ENCODE assay signal across 1 cellular context in the genomic region with DNA sequence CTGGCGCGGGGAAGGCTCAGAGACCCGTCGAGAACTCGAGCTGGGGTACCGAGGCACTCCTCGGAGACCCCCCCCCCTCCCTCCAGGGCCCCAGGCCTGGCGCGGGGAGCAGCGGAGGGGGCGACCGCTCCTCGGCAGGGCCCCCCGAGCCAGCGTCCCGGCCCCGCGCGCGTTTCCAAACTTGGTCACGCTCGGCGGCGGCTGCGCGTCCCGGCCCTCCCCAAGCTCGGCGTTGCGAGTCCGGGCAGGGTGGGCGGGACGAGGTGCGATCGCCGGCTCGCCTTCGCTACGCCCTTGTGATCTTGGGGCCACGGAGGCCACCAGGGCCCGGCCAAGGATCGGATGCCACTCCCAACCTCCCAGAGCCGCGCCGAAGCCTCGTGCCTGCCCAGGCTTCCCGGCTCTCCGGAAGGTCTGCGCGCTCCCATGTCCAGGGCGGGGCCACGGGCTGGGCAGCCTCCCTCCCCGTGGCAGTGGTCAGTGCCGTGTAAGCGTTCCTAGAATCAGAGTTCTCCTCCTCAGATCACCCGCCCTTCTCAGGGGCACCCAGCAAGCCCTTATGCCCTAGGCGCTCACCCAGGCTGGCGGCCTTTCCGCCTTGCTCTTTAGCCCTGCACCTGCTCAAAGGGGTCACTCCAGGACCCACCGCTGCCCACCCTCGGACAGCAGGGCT.
TF ChIP-seq lines count a peak whose summit lies in the region.

No MANE protein-coding gene starts in this region.

TF ChIP-seq in HCT116, 20 proteins besides CTCF, POLR2A, EP300 and RAD21 (continued from another document):
- TF ChIP-seq, protein P1, sequence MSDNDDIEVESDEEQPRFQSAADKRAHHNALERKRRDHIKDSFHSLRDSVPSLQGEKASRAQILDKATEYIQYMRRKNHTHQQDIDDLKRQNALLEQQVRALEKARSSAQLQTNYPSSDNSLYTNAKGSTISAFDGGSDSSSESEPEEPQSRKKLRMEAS (IDR thresholded peaks at IDR 0.05) = no peak
- no peak for TF ChIP-seq SRF (IDR thresholded peaks at IDR 0.05; ENCODE audit: low read depth)
- TF ChIP-seq, protein P2, sequence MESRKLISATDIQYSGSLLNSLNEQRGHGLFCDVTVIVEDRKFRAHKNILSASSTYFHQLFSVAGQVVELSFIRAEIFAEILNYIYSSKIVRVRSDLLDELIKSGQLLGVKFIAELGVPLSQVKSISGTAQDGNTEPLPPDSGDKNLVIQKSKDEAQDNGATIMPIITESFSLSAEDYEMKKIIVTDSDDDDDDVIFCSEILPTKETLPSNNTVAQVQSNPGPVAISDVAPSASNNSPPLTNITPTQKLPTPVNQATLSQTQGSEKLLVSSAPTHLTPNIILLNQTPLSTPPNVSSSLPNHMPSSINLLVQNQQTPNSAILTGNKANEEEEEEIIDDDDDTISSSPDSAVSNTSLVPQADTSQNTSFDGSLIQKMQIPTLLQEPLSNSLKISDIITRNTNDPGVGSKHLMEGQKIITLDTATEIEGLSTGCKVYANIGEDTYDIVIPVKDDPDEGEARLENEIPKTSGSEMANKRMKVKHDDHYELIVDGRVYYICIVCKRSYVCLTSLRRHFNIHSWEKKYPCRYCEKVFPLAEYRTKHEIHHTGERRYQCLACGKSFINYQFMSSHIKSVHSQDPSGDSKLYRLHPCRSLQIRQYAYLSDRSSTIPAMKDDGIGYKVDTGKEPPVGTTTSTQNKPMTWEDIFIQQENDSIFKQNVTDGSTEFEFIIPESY (IDR thresholded peaks at IDR 0.05; ENCODE audit: extremely low read depth, insufficient replicate concordance, low read length) = no peak
- TF ChIP-seq POLR2AphosphoS5 (IDR thresholded peaks at IDR 0.05; ENCODE audit: low read depth, low read length) = peak; percentile 72
- TF ChIP-seq ELF1 (IDR thresholded peaks at IDR 0.05; ENCODE audit: borderline replicate concordance, low read depth) = no peak
- no peak for TF ChIP-seq CBX3 (IDR thresholded peaks at IDR 0.05; ENCODE audit: low read depth)
- peak; percentile 20 for TF ChIP-seq TCF7L2 (IDR thresholded peaks at IDR 0.05; ENCODE audit: borderline replicate concordance, extremely low read depth, insufficient read depth, insufficient read length)
- TF ChIP-seq EZH2 (IDR thresholded peaks at IDR 0.05) = no peak
- no peak for TF ChIP-seq SP1 (IDR thresholded peaks at IDR 0.05; ENCODE audit: low read depth)
